8 cellular contexts compared by ENCODE assay signal in the genomic region with DNA sequence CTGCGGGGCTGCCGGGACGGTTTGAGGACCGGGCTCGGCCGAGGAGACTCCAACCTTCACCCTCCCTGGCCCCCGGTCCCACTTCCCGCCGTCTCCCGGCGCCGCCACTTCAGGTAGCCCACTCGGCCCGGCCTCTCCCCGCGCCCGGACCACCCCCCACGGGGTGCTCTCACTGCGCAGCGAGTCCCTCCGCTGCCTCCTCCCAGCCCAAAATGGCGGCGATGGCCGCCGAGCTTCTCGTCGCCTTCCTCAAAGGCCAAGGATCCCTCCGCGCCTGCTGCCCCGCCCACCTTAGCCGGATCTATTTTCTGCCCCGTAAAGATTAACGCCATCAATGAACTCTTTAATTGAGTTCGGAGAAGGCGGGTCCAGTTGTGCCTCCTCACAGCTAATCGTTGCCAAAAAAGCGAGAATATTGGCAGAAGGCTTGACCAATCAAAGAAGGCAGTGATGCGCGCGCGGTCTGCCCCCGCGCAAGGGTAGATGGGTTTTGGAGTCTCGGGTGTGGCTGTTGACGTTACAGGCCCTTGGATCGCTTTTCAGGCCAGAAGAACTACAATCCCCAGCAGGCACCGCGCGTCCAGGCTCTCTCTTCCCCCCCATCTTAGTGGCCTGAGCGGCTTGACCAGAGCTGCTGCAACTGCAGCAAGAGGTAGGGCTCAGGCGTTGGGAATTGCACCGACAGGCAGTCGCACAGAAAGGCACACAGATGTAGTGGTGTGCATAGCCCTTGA. TPM values are rescaled to one million over a fixed set of nuclear protein-coding genes. Genes with fewer than 3 reads are reported as not detected.
DNase-seq lines count a peak whose midpoint lies in the region; ATAC-seq and TF ChIP-seq lines count a peak whose summit lies in the region.

A gene with protein sequence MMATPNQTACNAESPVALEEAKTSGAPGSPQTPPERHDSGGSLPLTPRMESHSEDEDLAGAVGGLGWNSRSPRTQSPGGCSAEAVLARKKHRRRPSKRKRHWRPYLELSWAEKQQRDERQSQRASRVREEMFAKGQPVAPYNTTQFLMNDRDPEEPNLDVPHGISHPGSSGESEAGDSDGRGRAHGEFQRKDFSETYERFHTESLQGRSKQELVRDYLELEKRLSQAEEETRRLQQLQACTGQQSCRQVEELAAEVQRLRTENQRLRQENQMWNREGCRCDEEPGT (plus strand): TSS at position 588 of the 734 bp plus-strand sequence. CDS start 919 bp downstream, outside the sequence.

- H3K9me2 ChIP-seq in Loucy (replicated peaks; ENCODE audit: low read depth, low read length): no peaks in the 10 kb centered on the region

- ATAC-seq in RWPE2 (ENCODE audit: low read depth): peak; percentile 94
- ATAC-seq in natural killer cell: peak; percentile 91 to 97 (median 93)

- H3K36me3 ChIP-seq in H7 (replicated peaks; ENCODE audit: control insufficient read depth, insufficient read depth, low read length) (0 out of 2 replicates have a peak, but pooled peaks cover 2% of the 10 kb centered on the region), Loucy (ENCODE audit: insufficient read depth, low read length) (no peaks in the 10 kb centered on the region), RWPE2 (ENCODE audit: low read depth) (peaks cover 10% of the 10 kb centered on the region)

- no peak for TF ChIP-seq CTCF in Loucy (conservative IDR thresholded peaks at IDR 0.05; ENCODE audit: low read length)
- no peak for TF ChIP-seq CTCF in RWPE2 (IDR thresholded peaks at IDR 0.05; ENCODE audit: poor library complexity, severe bottlenecking)
- TF ChIP-seq CTCF in fibroblast of pulmonary artery (IDR thresholded peaks at IDR 0.05; ENCODE audit: low read length, missing control alignments): no peak
- no peak for TF ChIP-seq CTCF in natural killer cell (IDR thresholded peaks at IDR 0.05)

- peaks cover 33 to 46% of the 10 kb centered on the region in 2 donors for H3K4me1 Mint-ChIP-seq in natural killer cell

- peak within 1 kb of the TSS; percentile 87 for H3K27ac ChIP-seq in RWPE2 (ENCODE audit: poor library complexity, severe bottlenecking)

- intact Hi-C loops in natural killer cell (cut with micrococcal nuclease): loop anchor here (1.0 kb wide), 3 partner anchors 13 to 100 kb away; a partner anchor contains a TSS

- peak within 1 kb of the TSS; percentile 95 for H3K4me3 Mint-ChIP-seq in natural killer cell

- H3K4me2 ChIP-seq in Loucy (ENCODE audit: low read depth, low read length, poor library complexity, severe bottlenecking): peak within 1 kb of the TSS; percentile 89

- no peaks in the 10 kb centered on the region for H3K27me3 Mint-ChIP-seq in natural killer cell (ENCODE audit: low read depth in 2 of 2)

- DNase-seq in ELR (ENCODE audit: low read depth) (peak; percentile 100), H7 (peak; percentile 97), RWPE2 (ENCODE audit: low spot score) (peak; percentile 97), fibroblast of pulmonary artery (ENCODE audit: low read depth) (peak; percentile 100), natural killer cell (peak; percentile 97)
- DNase-seq in activated effector memory CD4-positive, alpha-beta T cell treated with Interleukin-2 at 50 U/mL for 16 hours: peak; percentile 97
- DNase-seq in stimulated activated naive CD4-positive, alpha-beta T cell (lab: John Stamatoyannopoulos, UW): peak; percentile 97 to 99 (median 98)

- H3K79me2 ChIP-seq in Loucy (ENCODE audit: insufficient read depth, low read length): peaks cover 35% of the 10 kb centered on the region

- H3K4me3 ChIP-seq in H7 (ENCODE audit: insufficient read depth, low read depth, low read length) (peak within 1 kb of the TSS; percentile 97), Loucy (ENCODE audit: low read length, poor library complexity, severe bottlenecking) (peak within 1 kb of the TSS; percentile 77), RWPE2 (ENCODE audit: severe bottlenecking) (peak within 1 kb of the TSS; percentile 82), fibroblast of pulmonary artery (replicated peaks; ENCODE audit: low read depth, low read length) (peak within 1 kb of the TSS; percentile 98)

- peak within 1 kb of the TSS; percentile 97 for H3K9ac ChIP-seq in Loucy (ENCODE audit: low read depth, low read length, poor library complexity, severe bottlenecking)

- H3K36me3 Mint-ChIP-seq in natural killer cell: no peaks in the 10 kb centered on the region

- H2AFZ ChIP-seq in Loucy (ENCODE audit: low read length): peak within 1 kb of the TSS; percentile 41

- no peaks in the 10 kb centered on the region for H3F3A ChIP-seq in Loucy (ENCODE audit: low read depth)

- H3K4me1 ChIP-seq in Loucy (ENCODE audit: insufficient read depth, low read length, poor library complexity, severe bottlenecking): peaks cover 34% of the 10 kb centered on the region
- H3K4me1 ChIP-seq in RWPE2 (ENCODE audit: insufficient read depth, poor library complexity, severe bottlenecking): peaks cover 17% of the 10 kb centered on the region

- H3K27me3 ChIP-seq in H7 (ENCODE audit: control insufficient read depth, insufficient read depth, low read length) (no peaks in the 10 kb centered on the region), Loucy (ENCODE audit: insufficient read depth, low read length, poor library complexity, severe bottlenecking) (peaks cover 4% of the 10 kb centered on the region), RWPE2 (ENCODE audit: insufficient read depth, poor library complexity, severe bottlenecking) (no peaks in the 10 kb centered on the region)

- no peaks in the 10 kb centered on the region for H3K9me3 Mint-ChIP-seq in natural killer cell

- no peaks in the 10 kb centered on the region for H3K9me3 ChIP-seq in Loucy (ENCODE audit: insufficient read depth, low read depth, low read length)
- H3K9me3 ChIP-seq in RWPE2 (ENCODE audit: severe bottlenecking): no peaks in the 10 kb centered on the region

- peaks cover 4% of the 10 kb centered on the region for H4K20me1 ChIP-seq in Loucy (ENCODE audit: insufficient read depth, low read length, poor library complexity, severe bottlenecking)

- peak within 1 kb of the TSS; percentile 93 to 94 for H3K27ac Mint-ChIP-seq in natural killer cell

RNA-seq across cellular contexts. Expression of the gene that starts here (rescaled TPM):
- 11.5 and 11.9 TPM in 2 replicates for total RNA-seq in H7 (2014; rRNA removed; shearing (Covaris generic))
- 1 to 10 TPM; 4.1 to 5.3 (median 4.5) TPM for total RNA-seq in natural killer cell

Comparison
In these comparisons a context has a peak if more than half of its experiments do, and no peak if none do; other contexts are left out.
1. Peak in every context shown above with its lines: DNase-seq, ATAC-seq, H3K4me3 ChIP-seq and H3K27ac ChIP-seq.